Comparison of ENCODE assay signal across 21 cellular contexts in genomic region chr11:13701506-13701905, GRCh38. TPM values are rescaled to one million over a fixed set of nuclear protein-coding genes. Genes with fewer than 3 reads are reported as not detected.
DNase-seq lines count a peak whose midpoint lies in the region; ATAC-seq and TF ChIP-seq lines count a peak whose summit lies in the region.
"Had no signal": no experiment of that assay in that cellular context is flagged by ENCODE, and none has a peak within 500 bp of the region (broad histone marks: within the 10 kb centered on the region; RNA-seq: fewer than 3 reads in every experiment).

No MANE protein-coding gene starts in this region.

- H3K4me3 ChIP-seq in OCI-LY1 (ENCODE audit: low read depth, low read length, poor library complexity, severe bottlenecking), result no peak overlapping the region
- no peak overlapping the region for H3K4me3 ChIP-seq in GM23338
- H3K4me3 ChIP-seq: GM12878, K562, SJSA1 had no signal

- H3K4me1 ChIP-seq in OCI-LY1 (ENCODE audit: insufficient read depth, low read length, severe bottlenecking), result no peaks in the 10 kb centered on the region
- no peaks in the 10 kb centered on the region for H3K4me1 ChIP-seq in foreskin keratinocyte
- H3K4me1 ChIP-seq in GM23338 (ENCODE audit: insufficient read depth), result peaks cover 15% of the 10 kb centered on the region
- H3K4me1 ChIP-seq: BE2C, SJSA1 had no signal

- TF ChIP-seq CTCF in GM13977 (IDR thresholded peaks at IDR 0.05; ENCODE audit: extremely low read depth, insufficient read depth, missing control alignments) (peak; percentile 16), OCI-LY1 (IDR thresholded peaks at IDR 0.05; ENCODE audit: low read length) (peak; percentile 22; the same call in 1 of the 2 replicates), foreskin keratinocyte (conservative IDR thresholded peaks at IDR 0.05) (peak; percentile 22), GM23338 (conservative IDR thresholded peaks at IDR 0.05; ENCODE audit: low read depth in 2 of 2) (no peak; a peak in 1 of 4 replicates)

- H3K4me3 Mint-ChIP-seq in GM23338, result no peak overlapping the region
- H3K4me3 Mint-ChIP-seq: CD8-positive, alpha-beta T cell; HFFc6 had no signal

- H3K79me2 ChIP-seq in OCI-LY1 (ENCODE audit: insufficient read depth, low read length) (no peaks in the 10 kb centered on the region), GM23338 (replicated peaks; ENCODE audit: insufficient read depth) (peaks cover 11% of the 10 kb centered on the region; the same call in 1 of the 2 replicates)

- ATAC-seq in foreskin keratinocyte, result no peak
- no peak for ATAC-seq in HG03139 (IDR thresholded peaks at IDR 0.05; ENCODE audit: unreplicated experiment)
- no peak for ATAC-seq in GM23338
- ATAC-seq in GM18520 (IDR thresholded peaks at IDR 0.05; ENCODE audit: unreplicated experiment), result no peak
- ATAC-seq: CD8-positive, alpha-beta T cell; GM12878; K562 had no signal

- no peaks in the 10 kb centered on the region for H3K9me3 ChIP-seq in OCI-LY1 (ENCODE audit: low read length)
- H3K9me3 ChIP-seq: BE2C, SJSA1 had no signal

- H3K9ac ChIP-seq in OCI-LY1 (ENCODE audit: low read length), result no peak overlapping the region

- H3K27ac ChIP-seq in OCI-LY1 (ENCODE audit: low read depth, low read length, poor library complexity, severe bottlenecking), result no peak overlapping the region
- H3K27ac ChIP-seq in foreskin keratinocyte, result no peak overlapping the region
- H3K27ac ChIP-seq in GM23338 (ENCODE audit: low read depth), result no peak overlapping the region
- H3K27ac ChIP-seq: RWPE1, SJSA1 had no signal

- no peaks in the 10 kb centered on the region for H3F3A ChIP-seq in OCI-LY1 (ENCODE audit: insufficient read depth, low read length)
- H3F3A ChIP-seq in GM23338 (replicated peaks; ENCODE audit: low read depth), result no peaks in the 10 kb centered on the region

- H2AFZ ChIP-seq in OCI-LY1 (ENCODE audit: low read length) (no peak overlapping the region), GM23338 (no peak overlapping the region)

- in situ Hi-C loops in ACHN (cut with HindIII; ENCODE audit: low pct_ligation_motif_present, low pct_unique_long_range_greater_than_20kb, low sequenced_read_pairs), result no loop called here
- in situ Hi-C loops in GM13977 (cut with MboI; ENCODE audit: low pct_unique_long_range_greater_than_20kb, low sequenced_read_pairs, unreplicated experiment), result no loop called here

- no peaks in the 10 kb centered on the region for H3K27me3 Mint-ChIP-seq in GM23338 (ENCODE audit: insufficient read depth, low read depth, poor library complexity)

- H3K36me3 Mint-ChIP-seq in GM23338 (ENCODE audit: low read depth), result peaks cover 24% of the 10 kb centered on the region; the same call in 2 of the 3 replicates

- H3K36me3 ChIP-seq in OCI-LY1 (ENCODE audit: insufficient read depth, low read length) (peaks cover 76% of the 10 kb centered on the region), GM23338 (ENCODE audit: insufficient read depth) (peaks cover 3% of the 10 kb centered on the region; the same call in 1 of the 2 replicates)
- H3K36me3 ChIP-seq: BE2C had no signal

- H3K27me3 ChIP-seq in OCI-LY1 (ENCODE audit: insufficient read depth, low read length) (no peaks in the 10 kb centered on the region), foreskin keratinocyte (no peaks in the 10 kb centered on the region), GM23338 (ENCODE audit: insufficient read depth) (no peaks in the 10 kb centered on the region)
- H3K27me3 ChIP-seq: BE2C, SJSA1 had no signal

- DNase-seq in ACHN (peak; percentile 2), GM13977 (ENCODE audit: low spot score) (no peak), foreskin keratinocyte (no peak), GM23338 (ENCODE audit: low spot score) (no peak)
- DNase-seq: BE2C; CD8-positive, alpha-beta T cell; DMS79 treated with DMSO at 0.1 percent for 48 hours; GDM1; HFFc6; NCI-H1436; NCI-H2029 treated with DMSO at 0.1 percent for 48 hours; NCI-H510A treated with DMSO at 0.1 percent for 48 hours; NCI-H82; T-helper 2 cell had no signal

- no peaks in the 10 kb centered on the region for H3K9me2 ChIP-seq in OCI-LY1 (ENCODE audit: low read depth, low read length)
- no peaks in the 10 kb centered on the region for H3K9me2 ChIP-seq in GM23338 (ENCODE audit: insufficient read depth)

- no peaks in the 10 kb centered on the region for H3K9me3 Mint-ChIP-seq in GM23338
- H3K9me3 Mint-ChIP-seq: CD8-positive, alpha-beta T cell; HFFc6 had no signal

- H3K4me1 Mint-ChIP-seq in GM23338, result peaks cover 17% of the 10 kb centered on the region

- H3K4me2 ChIP-seq in OCI-LY1 (ENCODE audit: low read length), result no peak overlapping the region
- H3K4me2 ChIP-seq in GM23338, result no peak overlapping the region

- H4K20me1 ChIP-seq in OCI-LY1 (ENCODE audit: insufficient read depth, low read length), result no peaks in the 10 kb centered on the region
- H4K20me1 ChIP-seq in GM23338 (replicated peaks; ENCODE audit: insufficient read depth), result peaks cover 6% of the 10 kb centered on the region; the same call in 1 of the 2 replicates

- H3K27ac Mint-ChIP-seq in GM23338, result no peak overlapping the region
- H3K27ac Mint-ChIP-seq: CD8-positive, alpha-beta T cell; HFFc6 had no signal

TF ChIP-seq in GM23338, 12 proteins besides CTCF, POLR2A, EP300 and RAD21 (continues in another document):
- TF ChIP-seq EZH2 (IDR thresholded peaks at IDR 0.05; ENCODE audit: low read depth, unreplicated experiment) (no peak), JUNB (IDR thresholded peaks at IDR 0.05; ENCODE audit: unreplicated experiment) (no peak), EZH2phosphoT487 (IDR thresholded peaks at IDR 0.05; ENCODE audit: unreplicated experiment) (no peak), ZNF331 (CRISPR knock-in tag; IDR thresholded peaks at IDR 0.05; ENCODE audit: low read depth) (no peak), NANOG (IDR thresholded peaks at IDR 0.05; ENCODE audit: borderline replicate concordance) (no peak)
- TF ChIP-seq, protein P1, sequence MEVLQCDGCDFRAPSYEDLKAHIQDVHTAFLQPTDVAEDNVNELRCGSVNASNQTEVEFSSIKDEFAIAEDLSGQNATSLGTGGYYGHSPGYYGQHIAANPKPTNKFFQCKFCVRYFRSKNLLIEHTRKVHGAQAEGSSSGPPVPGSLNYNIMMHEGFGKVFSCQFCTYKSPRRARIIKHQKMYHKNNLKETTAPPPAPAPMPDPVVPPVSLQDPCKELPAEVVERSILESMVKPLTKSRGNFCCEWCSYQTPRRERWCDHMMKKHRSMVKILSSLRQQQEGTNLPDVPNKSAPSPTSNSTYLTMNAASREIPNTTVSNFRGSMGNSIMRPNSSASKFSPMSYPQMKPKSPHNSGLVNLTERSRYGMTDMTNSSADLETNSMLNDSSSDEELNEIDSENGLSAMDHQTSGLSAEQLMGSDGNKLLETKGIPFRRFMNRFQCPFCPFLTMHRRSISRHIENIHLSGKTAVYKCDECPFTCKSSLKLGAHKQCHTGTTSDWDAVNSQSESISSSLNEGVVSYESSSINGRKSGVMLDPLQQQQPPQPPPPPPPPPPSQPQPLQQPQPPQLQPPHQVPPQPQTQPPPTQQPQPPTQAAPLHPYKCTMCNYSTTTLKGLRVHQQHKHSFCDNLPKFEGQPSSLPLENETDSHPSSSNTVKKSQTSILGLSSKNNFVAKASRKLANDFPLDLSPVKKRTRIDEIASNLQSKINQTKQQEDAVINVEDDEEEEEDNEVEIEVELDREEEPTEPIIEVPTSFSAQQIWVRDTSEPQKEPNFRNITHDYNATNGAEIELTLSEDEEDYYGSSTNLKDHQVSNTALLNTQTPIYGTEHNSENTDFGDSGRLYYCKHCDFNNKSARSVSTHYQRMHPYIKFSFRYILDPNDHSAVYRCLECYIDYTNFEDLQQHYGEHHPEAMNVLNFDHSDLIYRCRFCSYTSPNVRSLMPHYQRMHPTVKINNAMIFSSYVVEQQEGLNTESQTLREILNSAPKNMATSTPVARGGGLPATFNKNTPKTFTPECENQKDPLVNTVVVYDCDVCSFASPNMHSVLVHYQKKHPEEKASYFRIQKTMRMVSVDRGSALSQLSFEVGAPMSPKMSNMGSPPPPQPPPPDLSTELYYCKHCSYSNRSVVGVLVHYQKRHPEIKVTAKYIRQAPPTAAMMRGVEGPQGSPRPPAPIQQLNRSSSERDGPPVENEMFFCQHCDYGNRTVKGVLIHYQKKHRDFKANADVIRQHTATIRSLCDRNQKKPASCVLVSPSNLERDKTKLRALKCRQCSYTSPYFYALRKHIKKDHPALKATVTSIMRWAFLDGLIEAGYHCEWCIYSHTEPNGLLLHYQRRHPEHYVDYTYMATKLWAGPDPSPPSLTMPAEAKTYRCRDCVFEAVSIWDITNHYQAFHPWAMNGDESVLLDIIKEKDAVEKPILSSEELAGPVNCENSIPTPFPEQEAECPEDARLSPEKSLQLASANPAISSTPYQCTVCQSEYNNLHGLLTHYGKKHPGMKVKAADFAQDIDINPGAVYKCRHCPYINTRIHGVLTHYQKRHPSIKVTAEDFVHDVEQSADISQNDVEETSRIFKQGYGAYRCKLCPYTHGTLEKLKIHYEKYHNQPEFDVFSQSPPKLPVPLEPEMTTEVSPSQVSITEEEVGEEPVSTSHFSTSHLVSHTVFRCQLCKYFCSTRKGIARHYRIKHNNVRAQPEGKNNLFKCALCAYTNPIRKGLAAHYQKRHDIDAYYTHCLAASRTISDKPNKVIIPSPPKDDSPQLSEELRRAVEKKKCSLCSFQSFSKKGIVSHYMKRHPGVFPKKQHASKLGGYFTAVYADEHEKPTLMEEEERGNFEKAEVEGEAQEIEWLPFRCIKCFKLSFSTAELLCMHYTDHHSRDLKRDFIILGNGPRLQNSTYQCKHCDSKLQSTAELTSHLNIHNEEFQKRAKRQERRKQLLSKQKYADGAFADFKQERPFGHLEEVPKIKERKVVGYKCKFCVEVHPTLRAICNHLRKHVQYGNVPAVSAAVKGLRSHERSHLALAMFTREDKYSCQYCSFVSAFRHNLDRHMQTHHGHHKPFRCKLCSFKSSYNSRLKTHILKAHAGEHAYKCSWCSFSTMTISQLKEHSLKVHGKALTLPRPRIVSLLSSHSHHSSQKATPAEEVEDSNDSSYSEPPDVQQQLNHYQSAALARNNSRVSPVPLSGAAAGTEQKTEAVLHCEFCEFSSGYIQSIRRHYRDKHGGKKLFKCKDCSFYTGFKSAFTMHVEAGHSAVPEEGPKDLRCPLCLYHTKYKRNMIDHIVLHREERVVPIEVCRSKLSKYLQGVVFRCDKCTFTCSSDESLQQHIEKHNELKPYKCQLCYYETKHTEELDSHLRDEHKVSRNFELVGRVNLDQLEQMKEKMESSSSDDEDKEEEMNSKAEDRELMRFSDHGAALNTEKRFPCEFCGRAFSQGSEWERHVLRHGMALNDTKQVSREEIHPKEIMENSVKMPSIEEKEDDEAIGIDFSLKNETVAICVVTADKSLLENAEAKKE (CRISPR knock-in tag; IDR thresholded peaks at IDR 0.05), result no peak

RNA-seq across cellular contexts. Expression of gene FAR1, which starts 33.0 kb away (rescaled TPM):
- 71.3 and 73.8 TPM in 2 replicates for total RNA-seq in foreskin keratinocyte
- 16.6 and 18.5 TPM in 2 replicates for polyA plus RNA-seq in foreskin keratinocyte
- 76.0 and 79.5 TPM in 2 replicates for total RNA-seq in GM23338 (2014; rRNA removed; shearing (Covaris generic))
- 25.5 and 27.3 TPM in 2 replicates for polyA plus RNA-seq in GM23338 (2016; fragmentation: Nextera tagmentation; extraction: Ambion mirVana)

Comparison
In these comparisons a context has a peak if more than half of its experiments do, and no peak if none do; other contexts are left out.
1. CTCF ChIP-seq: peak in GM13977 (single experiment), OCI-LY1 (single experiment) and foreskin keratinocyte (single experiment); none in GM23338 (0 of 2).